13 cellular contexts compared by ENCODE assay signal in genomic region chr2:42224422-42225067, GRCh38. TPM values are rescaled to one million over a fixed set of nuclear protein-coding genes. Genes with fewer than 3 reads are reported as not detected.
A peak's percentile ranks its signal among the peaks of the same experiment; 100 is the strongest.
DNase-seq lines count a peak whose midpoint lies in the region; ATAC-seq and TF ChIP-seq lines count a peak whose summit lies in the region.
"Had no signal": no experiment of that assay in that cellular context is flagged by ENCODE, and none has a peak within 500 bp of the region (broad histone marks: within the 10 kb centered on the region; RNA-seq: fewer than 3 reads in every experiment).

No MANE protein-coding gene starts in this region.

- H3K4me1 ChIP-seq in adipocyte (ENCODE audit: control insufficient read depth, insufficient read depth, low read length) (peaks cover 28% of the 10 kb centered on the region), mucosa of descending colon (ENCODE audit: low read depth) (peaks cover 22% of the 10 kb centered on the region), tibial artery (peaks cover 0 to 11% (median 2%) of the 10 kb centered on the region in 4 donors)
- H3K4me1 ChIP-seq: BLaER1 had no signal

- H3K4me3 ChIP-seq in adipocyte (ENCODE audit: low read length) (no peak overlapping the region), mucosa of descending colon (no peak overlapping the region), tibial artery (no peak overlapping the region)
- H3K4me3 ChIP-seq: BLaER1, SJSA1 had no signal

- DNase-seq in DMS153 (lab: John Stamatoyannopoulos, UW) (peak; percentile 69), NCI-H2029 treated with DMSO at 0.1 percent for 48 hours (lab: John Stamatoyannopoulos, UW) (peak; percentile 50), adipocyte (ENCODE audit: low read depth) (no peak), mucosa of descending colon (no peak), HK-2 (ENCODE audit: unreplicated experiment) (no peak), tibial artery (no peak)
- DNase-seq: activated CD8-positive, alpha-beta memory T cell treated with anti-CD3 and anti-CD28 coated beads for 24 hours; DND-41; kidney had no signal

- no peaks in the 10 kb centered on the region for H3K27me3 ChIP-seq in adipocyte (replicated peaks; ENCODE audit: control insufficient read depth, insufficient read depth, low read length)
- H3K27me3 ChIP-seq in tibial artery, result no peaks in the 10 kb centered on the region
- H3K27me3 ChIP-seq: BLaER1, SJSA1 had no signal

- H3K9me3 ChIP-seq in adipocyte (ENCODE audit: control insufficient read depth, low read length) (no peaks in the 10 kb centered on the region), mucosa of descending colon (no peaks in the 10 kb centered on the region), tibial artery (no peaks in the 10 kb centered on the region)
- H3K9me3 ChIP-seq: BLaER1, SJSA1 had no signal

- H3K9ac ChIP-seq in adipocyte (ENCODE audit: low read length), result peak overlapping the region; percentile 9
- H3K9ac ChIP-seq: BLaER1 had no signal

- no peak for TF ChIP-seq CTCF in mucosa of descending colon (IDR thresholded peaks at IDR 0.05)
- no peak for TF ChIP-seq CTCF in tibial artery (IDR thresholded peaks at IDR 0.05)

- intact Hi-C loops in mucosa of descending colon (cut with DNase I, micrococcal nuclease), result no loop called here
- intact Hi-C loops in tibial artery (cut with DNase I; ENCODE audit: low total_unique reads), result no loop called here

- H3K36me3 ChIP-seq in adipocyte (ENCODE audit: control insufficient read depth, insufficient read depth, low read length, severe bottlenecking) (no peaks in the 10 kb centered on the region), mucosa of descending colon (ENCODE audit: low read depth) (no peaks in the 10 kb centered on the region), tibial artery (peaks cover 0 to 5% (median 0%) of the 10 kb centered on the region in 3 donors)
- H3K36me3 ChIP-seq: SJSA1 had no signal

- H3K27ac ChIP-seq in tibial artery, result no peak overlapping the region
- H3K27ac ChIP-seq: BLaER1, SJSA1 had no signal

- ATAC-seq in mucosa of descending colon, result peak; percentile 84
- no peak for ATAC-seq in GM21737 (IDR thresholded peaks at IDR 0.05; ENCODE audit: unreplicated experiment)
- no peak for ATAC-seq in HG03439 (IDR thresholded peaks at IDR 0.05; ENCODE audit: unreplicated experiment)

RNA-seq across cellular contexts. Expression of gene EML4, which starts 55.4 kb away (rescaled TPM):
- total RNA-seq in mucosa of descending colon, result 10 to 100 TPM; 47.9 to 88.3 (median 66.3) TPM

Comparison
In these comparisons a context has a peak if more than half of its experiments do, and no peak if none do; other contexts are left out.
1. DNase-seq: peak in DMS153 (single experiment) and NCI-H2029 treated with DMSO at 0.1 percent for 48 hours (single experiment); none in adipocyte (single experiment), mucosa of descending colon (0 of 3), HK-2 (single experiment) and tibial artery (0 of 2).